ENCODE assay signal across 10 cellular contexts in genomic region chr11:12768731-12769673, GRCh38.
DNase-seq lines count a peak whose midpoint lies in the region; ATAC-seq lines count a peak whose summit lies in the region.
"Had no signal": no experiment of that assay in that cellular context is flagged by ENCODE, and none has a peak within 500 bp of the region (broad histone marks: within the 10 kb centered on the region; RNA-seq: fewer than 3 reads in every experiment).

No MANE protein-coding gene starts in this region.

- no peaks in the 10 kb centered on the region for H3K4me1 Mint-ChIP-seq in activated naive CD8-positive, alpha-beta T cell treated with anti-CD3 and anti-CD28 coated beads, Interleukin-2, amount 50 U/mL, for 24 hours
- peaks cover 4% of the 10 kb centered on the region for H3K4me1 Mint-ChIP-seq in activated naive CD8-positive, alpha-beta T cell treated with anti-CD3 and anti-CD28 coated beads for 36 hours
- H3K4me1 Mint-ChIP-seq in activated T-helper 17 cell treated with anti-CD3 and anti-CD28 coated beads, Interleukin-2, amount 50 U/mL, for 72 hours: no peaks in the 10 kb centered on the region

- H3K4me3 Mint-ChIP-seq in activated naive CD8-positive, alpha-beta T cell treated with anti-CD3 and anti-CD28 coated beads, Interleukin-2, amount 50 U/mL, for 24 hours: no peak overlapping the region
- H3K4me3 Mint-ChIP-seq in activated naive CD8-positive, alpha-beta T cell treated with anti-CD3 and anti-CD28 coated beads for 36 hours: no peak overlapping the region
- no peak overlapping the region for H3K4me3 Mint-ChIP-seq in activated T-helper 17 cell treated with anti-CD3 and anti-CD28 coated beads, Interleukin-2, amount 50 U/mL, for 72 hours

- H3K9me3 Mint-ChIP-seq in activated naive CD8-positive, alpha-beta T cell treated with anti-CD3 and anti-CD28 coated beads, Interleukin-2, amount 50 U/mL, for 24 hours: no peaks in the 10 kb centered on the region
- no peaks in the 10 kb centered on the region for H3K9me3 Mint-ChIP-seq in activated naive CD8-positive, alpha-beta T cell treated with anti-CD3 and anti-CD28 coated beads for 36 hours
- no peaks in the 10 kb centered on the region for H3K9me3 Mint-ChIP-seq in activated T-helper 17 cell treated with anti-CD3 and anti-CD28 coated beads, Interleukin-2, amount 50 U/mL, for 72 hours

- no peak overlapping the region for H3K27ac Mint-ChIP-seq in activated naive CD8-positive, alpha-beta T cell treated with anti-CD3 and anti-CD28 coated beads, Interleukin-2, amount 50 U/mL, for 24 hours
- H3K27ac Mint-ChIP-seq in activated naive CD8-positive, alpha-beta T cell treated with anti-CD3 and anti-CD28 coated beads for 36 hours: no peak overlapping the region
- no peak overlapping the region for H3K27ac Mint-ChIP-seq in activated T-helper 17 cell treated with anti-CD3 and anti-CD28 coated beads, Interleukin-2, amount 50 U/mL, for 72 hours

- no peak overlapping the region for H3K4me3 ChIP-seq in HAP-1
- H3K4me3 ChIP-seq: vagina had no signal

- peaks cover 9% of the 10 kb centered on the region for H3K27me3 Mint-ChIP-seq in activated naive CD8-positive, alpha-beta T cell treated with anti-CD3 and anti-CD28 coated beads, Interleukin-2, amount 50 U/mL, for 24 hours
- peaks cover 6% of the 10 kb centered on the region for H3K27me3 Mint-ChIP-seq in activated naive CD8-positive, alpha-beta T cell treated with anti-CD3 and anti-CD28 coated beads for 36 hours
- H3K27me3 Mint-ChIP-seq in activated T-helper 17 cell treated with anti-CD3 and anti-CD28 coated beads, Interleukin-2, amount 50 U/mL, for 72 hours: peaks cover 7% of the 10 kb centered on the region

- H3K27me3 ChIP-seq in HAP-1 (ENCODE audit: low read depth): no peaks in the 10 kb centered on the region
- H3K27me3 ChIP-seq: vagina had no signal

- no peaks in the 10 kb centered on the region for H3K9me3 ChIP-seq in HAP-1
- H3K9me3 ChIP-seq: vagina had no signal

- H3K36me3 Mint-ChIP-seq in activated naive CD8-positive, alpha-beta T cell treated with anti-CD3 and anti-CD28 coated beads, Interleukin-2, amount 50 U/mL, for 24 hours (ENCODE audit: low read depth): no peaks in the 10 kb centered on the region
- H3K36me3 Mint-ChIP-seq in activated naive CD8-positive, alpha-beta T cell treated with anti-CD3 and anti-CD28 coated beads for 36 hours: no peaks in the 10 kb centered on the region
- no peaks in the 10 kb centered on the region for H3K36me3 Mint-ChIP-seq in activated T-helper 17 cell treated with anti-CD3 and anti-CD28 coated beads, Interleukin-2, amount 50 U/mL, for 72 hours (ENCODE audit: low read depth)

- in situ Hi-C loops in HAP-1 (cut with MboI; ENCODE audit: low sequenced_read_pairs): no loop called here

- H3K36me3 ChIP-seq in HAP-1 (replicated peaks): peaks cover 11% of the 10 kb centered on the region; the same call in 1 of the 2 replicates

- H3K4me1 ChIP-seq in HAP-1: peaks cover 43% of the 10 kb centered on the region

- peak; percentile 71 for ATAC-seq in activated naive CD8-positive, alpha-beta T cell treated with anti-CD3 and anti-CD28 coated beads, Interleukin-2, amount 50 U/mL, for 24 hours
- ATAC-seq in HG03039 (IDR thresholded peaks at IDR 0.05; ENCODE audit: unreplicated experiment) (peak; percentile 72), HG02840 (IDR thresholded peaks at IDR 0.05; ENCODE audit: low FRiP score, unreplicated experiment) (no peak)
- ATAC-seq in activated T-helper 17 cell treated with anti-CD3 and anti-CD28 coated beads, Interleukin-2, amount 50 U/mL, for 72 hours (replicated peaks): peak; percentile 82
- ATAC-seq in stimulated activated naive CD8-positive, alpha-beta T cell treated with anti-CD3 and anti-CD28 coated beads, Interleukin-15, Interleukin-2, amounts not matched to agents 100 U/mL and 50 U/mL, for 24 hours: peak; percentile 73

- no peak for DNase-seq in activated naive CD8-positive, alpha-beta T cell treated with anti-CD3 and anti-CD28 coated beads, Interleukin-2, amount 50 U/mL, for 24 hours
- DNase-seq in activated naive CD8-positive, alpha-beta T cell treated with anti-CD3 and anti-CD28 coated beads for 36 hours: no peak
- no peak for DNase-seq in stimulated activated naive CD8-positive, alpha-beta T cell treated with anti-CD3 and anti-CD28 coated beads, Interleukin-15, Interleukin-2, amounts not matched to agents 100 U/mL and 50 U/mL, for 24 hours
- DNase-seq in HAP-1 (ENCODE audit: low spot score in 2 of 2) (no peak), NCI-H146 (lab: John Stamatoyannopoulos, UW) (no peak)
- DNase-seq: SHP77 had no signal
